24 cellular contexts compared by ENCODE assay signal in the genomic region with DNA sequence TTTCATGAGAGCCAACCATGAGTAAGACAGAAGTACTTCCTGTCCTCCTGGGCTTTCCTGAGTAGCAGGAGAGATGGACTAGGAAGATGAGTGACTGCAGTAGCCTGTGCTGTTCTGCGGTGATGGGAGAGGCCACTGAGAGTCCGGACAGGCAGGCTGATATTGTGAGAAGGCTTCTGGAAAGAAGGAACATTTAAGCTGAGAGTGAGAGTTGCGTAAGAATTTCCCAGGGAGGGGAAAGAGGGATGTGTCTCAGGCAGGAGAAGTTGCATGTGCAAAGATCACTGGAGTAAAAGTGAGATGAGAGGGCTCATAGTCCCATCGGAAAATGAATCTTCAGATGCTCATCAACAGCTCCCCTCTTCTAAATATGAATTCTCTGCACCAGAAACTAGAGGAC.
"Had no signal": no experiment of that assay in that cellular context is flagged by ENCODE, and none has a peak within 500 bp of the region (broad histone marks: within the 10 kb centered on the region; RNA-seq: fewer than 3 reads in every experiment).

No MANE protein-coding gene starts in this region.

- H3K4me3 Mint-ChIP-seq: IgD-negative memory B cell had no signal

- H3K4me3 ChIP-seq: K562, MG63 had no signal

- H3K27me3 ChIP-seq: MG63 had no signal

- DNase-seq: Kasumi-1, MG63, NCI-H1092, NCI-H1105 treated with DMSO at 0.1 percent for 48 hours, NCI-H1417 treated with DMSO at 0.1 percent for 48 hours, NCI-H146, NCI-H1694 treated with DMSO at 0.1 percent for 48 hours, NCI-H2029, NCI-H2081 treated with DMSO at 0.1 percent for 48 hours, NCI-H2171, NCI-H226, NCI-H446, NCI-H510A, NCI-H524 treated with DMSO at 0.1 percent for 48 hours, NCI-H69, NCI-H774, PC-3, SHP77, SK-N-SH had no signal

- ATAC-seq: K562, Panc1, PC-3 had no signal

- FAIRE-seq: K562 had no signal

- H3K27me3 Mint-ChIP-seq: IgD-negative memory B cell had no signal

- H3K4me1 Mint-ChIP-seq: IgD-negative memory B cell had no signal

- H3K4me2 ChIP-seq: KMS-11, SK-N-SH had no signal

- H3K36me3 ChIP-seq: MG63 had no signal

- H3K27ac ChIP-seq: KMS-11, RWPE1 had no signal

- H3K36me3 Mint-ChIP-seq: IgD-negative memory B cell had no signal

- H3K9ac ChIP-seq: KMS-11, SK-N-SH had no signal

- H3K27ac Mint-ChIP-seq: IgD-negative memory B cell had no signal

- H3K9me3 ChIP-seq: MG63 had no signal
